In genomic region chr11:75574698-75575265, GRCh38 we compare ENCODE assay signal across 12 cellular contexts. TPM values are rescaled to one million over a fixed set of nuclear protein-coding genes. Genes with fewer than 3 reads are reported as not detected.
A peak's percentile ranks its signal among the peaks of the same experiment; 100 is the strongest.
DNase-seq lines count a peak whose midpoint lies in the region; ATAC-seq and TF ChIP-seq lines count a peak whose summit lies in the region.
"Had no signal": no experiment of that assay in that cellular context is flagged by ENCODE, and none has a peak within 500 bp of the region (broad histone marks: within the 10 kb centered on the region; RNA-seq: fewer than 3 reads in every experiment).

No MANE protein-coding gene starts in this region.

- ATAC-seq in PC-3 (no peak), GM18517 (IDR thresholded peaks at IDR 0.05; ENCODE audit: unreplicated experiment) (no peak)
- ATAC-seq in activated CD8-positive, alpha-beta memory T cell treated with anti-CD3 and anti-CD28 coated beads, Interleukin-2, amount 10 ng/mL, durations not matched to agents 7 days and 5 days = no peak
- ATAC-seq: stimulated activated memory B cell treated with anti-CD40 and anti-IgM and Interleukin-4, amounts not matched to agents 10 μg/mL and 1 μg/mL and 100 μg/mL, for 72 hours had no signal

- no peaks in the 10 kb centered on the region for H3F3A ChIP-seq in PC-3 (ENCODE audit: low read length, unreplicated experiment)

- H3K27ac Mint-ChIP-seq in osteocyte (ENCODE audit: unreplicated experiment) (no peak overlapping the region), immature natural killer cell (no peak overlapping the region)
- H3K27ac Mint-ChIP-seq in activated CD8-positive, alpha-beta memory T cell treated with anti-CD3 and anti-CD28 coated beads, Interleukin-2, amount 10 ng/mL, durations not matched to agents 7 days and 5 days = no peak overlapping the region
- H3K27ac Mint-ChIP-seq: stimulated activated memory B cell treated with anti-CD40 and anti-IgM and Interleukin-4, amounts not matched to agents 10 μg/mL and 1 μg/mL and 100 μg/mL, for 72 hours had no signal

- H3K27me3 Mint-ChIP-seq in osteocyte (ENCODE audit: unreplicated experiment) = no peaks in the 10 kb centered on the region
- peaks cover 7% of the 10 kb centered on the region for H3K27me3 Mint-ChIP-seq in activated CD8-positive, alpha-beta memory T cell treated with anti-CD3 and anti-CD28 coated beads, Interleukin-2, amount 10 ng/mL, durations not matched to agents 7 days and 5 days
- peaks cover 1 to 3% (median 3%) of the 10 kb centered on the region in 3 donors for H3K27me3 Mint-ChIP-seq in immature natural killer cell (ENCODE audit: low read depth in 3 of 3)
- H3K27me3 Mint-ChIP-seq: stimulated activated memory B cell treated with anti-CD40 and anti-IgM and Interleukin-4, amounts not matched to agents 10 μg/mL and 1 μg/mL and 100 μg/mL, for 72 hours had no signal

- peaks cover 19% of the 10 kb centered on the region for H3K36me3 Mint-ChIP-seq in osteocyte (ENCODE audit: unreplicated experiment)
- no peaks in the 10 kb centered on the region for H3K36me3 Mint-ChIP-seq in activated CD8-positive, alpha-beta memory T cell treated with anti-CD3 and anti-CD28 coated beads, Interleukin-2, amount 10 ng/mL, durations not matched to agents 7 days and 5 days
- H3K36me3 Mint-ChIP-seq in immature natural killer cell = peaks cover 11 to 19% (median 14%) of the 10 kb centered on the region in 3 donors

- TF ChIP-seq CTCF in BJ (IDR thresholded peaks at IDR 0.05; ENCODE audit: insufficient read depth, low read depth, low read length) = peak; percentile 48
- peak; percentile 24; the same call in 1 of the 2 replicates for TF ChIP-seq CTCF in PC-3 (conservative IDR thresholded peaks at IDR 0.05; ENCODE audit: low read depth, low read length)
- TF ChIP-seq CTCF in osteocyte (IDR thresholded peaks at IDR 0.05) = peak; percentile 26

- no peak overlapping the region for H2AFZ ChIP-seq in PC-3 (ENCODE audit: low read length)

- H3K4me3 ChIP-seq in BJ (ENCODE audit: low read depth, low read length) = no peak overlapping the region
- no peak overlapping the region for H3K4me3 ChIP-seq in PC-3 (ENCODE audit: low read length)
- H3K4me3 ChIP-seq: prostate gland had no signal

- no peaks in the 10 kb centered on the region for H4K20me1 ChIP-seq in PC-3 (ENCODE audit: low read length)

- no peaks in the 10 kb centered on the region for H3K9me3 ChIP-seq in PC-3 (ENCODE audit: low read length)
- H3K9me3 ChIP-seq: prostate gland had no signal

- H3K4me3 Mint-ChIP-seq in osteocyte (ENCODE audit: unreplicated experiment) (no peak overlapping the region), immature natural killer cell (peak overlapping the region in 1 of 5 donors; percentile 37)
- H3K4me3 Mint-ChIP-seq in activated CD8-positive, alpha-beta memory T cell treated with anti-CD3 and anti-CD28 coated beads, Interleukin-2, amount 10 ng/mL, durations not matched to agents 7 days and 5 days = no peak overlapping the region
- H3K4me3 Mint-ChIP-seq: stimulated activated memory B cell treated with anti-CD40 and anti-IgM and Interleukin-4, amounts not matched to agents 10 μg/mL and 1 μg/mL and 100 μg/mL, for 72 hours had no signal

- POLR2A ChIA-PET in BJ (lab: Charles Lee) = interaction anchor here (1.4 kb wide), 1 partner anchor 10 kb away, joined by 5 read pairs; no protein-coding TSS in a partner anchor
- POLR2A ChIA-PET in PC-3 (lab: Charles Lee; ENCODE audit: unreplicated experiment) = interaction anchor here (0.5 kb wide), 1 partner anchor 12 kb away, joined by 3 read pairs; no protein-coding TSS in a partner anchor

- CTCF ChIA-PET in BJ (lab: Yijun Ruan, JAX) = interaction anchor here (0.7 to 7.0 kb wide), 12 partner anchors 10 to 186 kb away, joined by 3 to 74 read pairs (median 6); partner anchors contain the start of genes GDPD5 and SERPINH1
- CTCF ChIA-PET in PC-3 (lab: Charles Lee) = interaction anchor here (1.5 kb wide), 1 partner anchor 38 kb away, joined by 3 read pairs; no protein-coding TSS in a partner anchor
- CTCF ChIA-PET in activated CD8-positive, alpha-beta memory T cell treated with anti-CD3 and anti-CD28 coated beads, Interleukin-2, amount 10 ng/mL, durations not matched to agents 7 days and 5 days (lab: Charles Lee) = interaction anchor here (0.9 to 5.4 kb wide), 7 partner anchors 8 to 37 kb away, joined by 3 to 40 read pairs (median 4); no protein-coding TSS in a partner anchor

- TF ChIP-seq POLR2A in erythroblast (IDR thresholded peaks at IDR 0.05; ENCODE audit: low read length) = peak; percentile 11

- no peaks in the 10 kb centered on the region for H3K27me3 ChIP-seq in BJ (ENCODE audit: control insufficient read depth, insufficient read depth, low read length)
- H3K27me3 ChIP-seq in PC-3 (ENCODE audit: low read length) = no peaks in the 10 kb centered on the region

- H3K4me1 Mint-ChIP-seq in osteocyte (ENCODE audit: unreplicated experiment) (peaks cover 14% of the 10 kb centered on the region), immature natural killer cell (peaks cover 15 to 17% of the 10 kb centered on the region in 2 donors)
- peaks cover 9% of the 10 kb centered on the region for H3K4me1 Mint-ChIP-seq in activated CD8-positive, alpha-beta memory T cell treated with anti-CD3 and anti-CD28 coated beads, Interleukin-2, amount 10 ng/mL, durations not matched to agents 7 days and 5 days

- H3K79me2 ChIP-seq in PC-3 (ENCODE audit: low read length) = no peaks in the 10 kb centered on the region

- no TSS peak for BruUV-seq in PC-3 (replicated peaks; lab: Mats Ljungman, UMichigan)

- H3K4me1 ChIP-seq in PC-3 (ENCODE audit: insufficient read depth, low read length) = no peaks in the 10 kb centered on the region
- H3K4me1 ChIP-seq: prostate gland had no signal

- H3K36me3 ChIP-seq in BJ (ENCODE audit: control insufficient read depth, insufficient read depth, low read length) = peaks cover 42% of the 10 kb centered on the region
- H3K36me3 ChIP-seq in PC-3 (ENCODE audit: low read depth, low read length) = peaks cover 25% of the 10 kb centered on the region; the same call in 1 of the 2 replicates

- H3K9me3 Mint-ChIP-seq in osteocyte (ENCODE audit: unreplicated experiment) (peaks cover 4% of the 10 kb centered on the region), immature natural killer cell (no peaks in the 10 kb centered on the region)
- no peaks in the 10 kb centered on the region for H3K9me3 Mint-ChIP-seq in activated CD8-positive, alpha-beta memory T cell treated with anti-CD3 and anti-CD28 coated beads, Interleukin-2, amount 10 ng/mL, durations not matched to agents 7 days and 5 days (ENCODE audit: low read depth)

- no peaks in the 10 kb centered on the region for H3K9me2 ChIP-seq in PC-3 (replicated peaks; ENCODE audit: low read length)

- no peak overlapping the region for H3K27ac ChIP-seq in PC-3 (ENCODE audit: low read length)
- H3K27ac ChIP-seq: prostate gland had no signal

- no peak overlapping the region for H3K9ac ChIP-seq in PC-3 (ENCODE audit: low read length)

- DNase-seq in BJ (ENCODE audit: low read depth) = no peak
- DNase-seq in PC-3 = no peak
- no peak for DNase-seq in erythroblast (lab: John Stamatoyannopoulos, UW)
- no peak for DNase-seq in osteocyte (ENCODE audit: extremely low spot score, unreplicated experiment)
- no peak for DNase-seq in cerebellar nuclear complex (lab: John Stamatoyannopoulos, UW)
- no peak for DNase-seq in activated CD8-positive, alpha-beta memory T cell treated with anti-CD3 and anti-CD28 coated beads, Interleukin-2, amount 10 ng/mL, durations not matched to agents 7 days and 5 days
- no peak for DNase-seq in immature natural killer cell
- DNase-seq: activated CD4-positive, alpha-beta T cell treated with anti-CD3 and anti-CD28 coated beads for 4 hours; stimulated activated CD4-positive, alpha-beta T cell treated with anti-CD3 and anti-CD28 coated beads, Interleukin-2, amount 100 ng/mL, for 24 hours had no signal

- H3K4me2 ChIP-seq in PC-3 (ENCODE audit: low read length) = no peak overlapping the region

- intact Hi-C loops in PC-3 (cut with micrococcal nuclease) = no loop called here

RNA-seq across cellular contexts. Expression of gene SERPINH1, which starts 12.7 kb away (rescaled TPM):
- polyA plus RNA-seq in BJ (2011; rRNA removed) (1,158 and 1,604 TPM in 2 replicates), immature natural killer cell (1 to 10 TPM; 3.4 to 8.4 (median 4.5) TPM)
- polyA minus RNA-seq in BJ (2011; rRNA and poly(A)+ RNA removed) = 433 and 530 TPM in 2 replicates
- total RNA-seq in PC-3 (2014; rRNA removed) (117 and 121 TPM in 2 replicates), osteocyte (484 and 511 TPM in 2 replicates)
- 10 to 100 TPM in 1 of 2 experiments, 1 to 10 TPM in 1; 8.1 to 10.6 TPM for total RNA-seq in activated CD8-positive, alpha-beta memory T cell treated with anti-CD3 and anti-CD28 coated beads, Interleukin-2, amount 10 ng/mL, durations not matched to agents 7 days and 5 days

RNA-seq across cellular contexts. Expression of gene GDPD5, which starts 49.0 kb away (rescaled TPM):
- polyA plus RNA-seq in BJ (2011; rRNA removed) (5.0 and 7.7 TPM in 2 replicates), immature natural killer cell (1 to 10 TPM; 1.8 to 9.2 (median 4.1) TPM)
- 12.0 and 14.4 TPM in 2 replicates for polyA minus RNA-seq in BJ (2011; rRNA and poly(A)+ RNA removed)
- total RNA-seq in PC-3 (2014; rRNA removed) (21.4 and 31.1 TPM in 2 replicates), osteocyte (3.1 and 4.0 TPM in 2 replicates)
- 10 to 100 TPM; 11.3 to 33.9 TPM for total RNA-seq in activated CD8-positive, alpha-beta memory T cell treated with anti-CD3 and anti-CD28 coated beads, Interleukin-2, amount 10 ng/mL, durations not matched to agents 7 days and 5 days

Comparison
In these comparisons a context has a peak if more than half of its experiments do, and no peak if none do; other contexts are left out.
1. RNA of gene SERPINH1, which starts 12.7 kb away (total RNA-seq): 484 to 511 TPM in osteocyte and 117 to 121 TPM in PC-3; 8.1 to 10.6 TPM in activated CD8-positive, alpha-beta memory T cell treated with anti-CD3 and anti-CD28 coated beads, Interleukin-2, amount 10 ng/mL, durations not matched to agents 7 days and 5 days; every median in the first group is over 10 times any median in the second.
2. Peak in every context shown above with its lines, with median percentiles within 50 percentile points of each other: CTCF ChIP-seq.